In the genomic region with DNA sequence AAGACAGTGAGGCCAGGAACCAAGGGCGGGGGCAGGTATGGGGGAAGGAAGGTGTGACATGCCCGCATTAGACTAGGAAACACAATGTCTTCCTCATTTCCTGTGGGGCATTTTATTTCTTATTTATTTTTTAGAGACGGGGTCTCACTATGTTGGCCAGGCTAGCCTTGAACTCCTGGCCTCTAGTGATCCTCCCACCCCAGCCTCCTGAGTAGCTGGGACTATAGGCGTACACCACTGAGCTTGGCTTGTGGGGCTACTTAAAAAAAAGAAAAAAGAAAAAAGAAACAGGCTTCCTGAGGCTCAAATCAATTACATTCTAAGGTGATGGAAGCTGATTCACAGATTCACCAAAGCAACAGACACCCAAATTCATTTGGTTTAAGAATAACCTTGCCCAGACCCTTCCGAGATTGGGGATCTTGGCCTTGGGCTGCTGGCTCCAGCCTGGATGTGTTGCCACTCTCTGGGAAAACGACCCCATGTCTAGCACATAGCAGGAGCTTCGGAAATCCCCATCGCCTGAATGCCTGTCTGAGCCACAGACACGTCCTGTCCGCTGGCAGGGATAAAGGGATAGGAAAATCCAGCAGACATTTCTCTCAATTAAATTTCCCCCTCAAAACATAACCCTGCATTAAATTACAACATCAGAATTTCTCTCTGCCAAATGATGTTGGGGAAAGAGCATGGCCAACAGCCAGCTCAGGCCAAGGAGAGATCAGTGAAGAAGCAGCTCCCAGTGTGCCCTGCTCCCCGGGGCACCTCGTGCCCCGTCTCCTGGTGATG, we compare ENCODE assay signal across 1 cellular context.
TF ChIP-seq lines count a peak whose summit lies in the region.

No MANE protein-coding gene starts in this region.

TF ChIP-seq in WTC11, 78 proteins besides CTCF, POLR2A, EP300 and RAD21 (continued from another document):
- TF ChIP-seq, protein P1, sequence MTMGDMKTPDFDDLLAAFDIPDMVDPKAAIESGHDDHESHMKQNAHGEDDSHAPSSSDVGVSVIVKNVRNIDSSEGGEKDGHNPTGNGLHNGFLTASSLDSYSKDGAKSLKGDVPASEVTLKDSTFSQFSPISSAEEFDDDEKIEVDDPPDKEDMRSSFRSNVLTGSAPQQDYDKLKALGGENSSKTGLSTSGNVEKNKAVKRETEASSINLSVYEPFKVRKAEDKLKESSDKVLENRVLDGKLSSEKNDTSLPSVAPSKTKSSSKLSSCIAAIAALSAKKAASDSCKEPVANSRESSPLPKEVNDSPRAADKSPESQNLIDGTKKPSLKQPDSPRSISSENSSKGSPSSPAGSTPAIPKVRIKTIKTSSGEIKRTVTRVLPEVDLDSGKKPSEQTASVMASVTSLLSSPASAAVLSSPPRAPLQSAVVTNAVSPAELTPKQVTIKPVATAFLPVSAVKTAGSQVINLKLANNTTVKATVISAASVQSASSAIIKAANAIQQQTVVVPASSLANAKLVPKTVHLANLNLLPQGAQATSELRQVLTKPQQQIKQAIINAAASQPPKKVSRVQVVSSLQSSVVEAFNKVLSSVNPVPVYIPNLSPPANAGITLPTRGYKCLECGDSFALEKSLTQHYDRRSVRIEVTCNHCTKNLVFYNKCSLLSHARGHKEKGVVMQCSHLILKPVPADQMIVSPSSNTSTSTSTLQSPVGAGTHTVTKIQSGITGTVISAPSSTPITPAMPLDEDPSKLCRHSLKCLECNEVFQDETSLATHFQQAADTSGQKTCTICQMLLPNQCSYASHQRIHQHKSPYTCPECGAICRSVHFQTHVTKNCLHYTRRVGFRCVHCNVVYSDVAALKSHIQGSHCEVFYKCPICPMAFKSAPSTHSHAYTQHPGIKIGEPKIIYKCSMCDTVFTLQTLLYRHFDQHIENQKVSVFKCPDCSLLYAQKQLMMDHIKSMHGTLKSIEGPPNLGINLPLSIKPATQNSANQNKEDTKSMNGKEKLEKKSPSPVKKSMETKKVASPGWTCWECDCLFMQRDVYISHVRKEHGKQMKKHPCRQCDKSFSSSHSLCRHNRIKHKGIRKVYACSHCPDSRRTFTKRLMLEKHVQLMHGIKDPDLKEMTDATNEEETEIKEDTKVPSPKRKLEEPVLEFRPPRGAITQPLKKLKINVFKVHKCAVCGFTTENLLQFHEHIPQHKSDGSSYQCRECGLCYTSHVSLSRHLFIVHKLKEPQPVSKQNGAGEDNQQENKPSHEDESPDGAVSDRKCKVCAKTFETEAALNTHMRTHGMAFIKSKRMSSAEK (CRISPR knock-in tag; IDR thresholded peaks at IDR 0.05; ENCODE audit: borderline replicate concordance), result no peak
